In genomic region chr11:100759856-100760255, GRCh38 we compare ENCODE assay signal across 17 cellular contexts.
DNase-seq lines count a peak whose midpoint lies in the region; ATAC-seq and TF ChIP-seq lines count a peak whose summit lies in the region.
"Had no signal": no experiment of that assay in that cellular context is flagged by ENCODE, and none has a peak within 500 bp of the region (broad histone marks: within the 10 kb centered on the region; RNA-seq: fewer than 3 reads in every experiment).

No MANE protein-coding gene starts in this region.

- H3K4me3 ChIP-seq in transverse colon = no peak overlapping the region

- peak overlapping the region in 3 of 4 donors; percentile 41 to 63 (median 46) for H3K27ac ChIP-seq in transverse colon

- intact Hi-C loops in transverse colon (cut with DNase I; ENCODE audit: low total_unique reads) = no loop called here

- TF ChIP-seq CTCF in transverse colon (IDR thresholded peaks at IDR 0.05) = no peak

- WGBS in transverse colon (ENCODE audit: low coverage in 1 of 2), 2 donors = 34 to 62% methylated on average over 2 to 3 of the region's 3 CpGs

- no peak for TF ChIP-seq EP300 in transverse colon (IDR thresholded peaks at IDR 0.05; ENCODE audit: low read depth)

- H3K27me3 ChIP-seq in transverse colon = no peaks in the 10 kb centered on the region

- ATAC-seq in GM18873 (IDR thresholded peaks at IDR 0.05; ENCODE audit: low FRiP score, unreplicated experiment) = no peak

- no peak for TF ChIP-seq POLR2A in transverse colon (IDR thresholded peaks at IDR 0.05)

- in situ Hi-C loops in transverse colon (cut with MboI; ENCODE audit: low pct_ligation_motif_present in 1 of 4, low pct_unique_long_range_greater_than_20kb in 1 of 4, low sequenced_read_pairs in 3 of 4) = no loop called here

- H3K4me1 ChIP-seq in transverse colon = peaks cover 7 to 44% (median 16%) of the 10 kb centered on the region in 4 donors

- peak; percentile 36 for DNase-seq in NCI-H2171 treated with DMSO at 0.1 percent for 48 hours (lab: John Stamatoyannopoulos, UW)
- no peak for DNase-seq in NCI-H2171 (lab: John Stamatoyannopoulos, UW)
- peak; percentile 63 to 89 for DNase-seq in NCI-H524 (lab: John Stamatoyannopoulos, UW)
- peak; percentile 50 for DNase-seq in SHP77 treated with DMSO at 0.1 percent for 48 hours (lab: John Stamatoyannopoulos, UW)
- no peak for DNase-seq in transverse colon
- DNase-seq in activated naive CD4-positive, alpha-beta T cell treated with anti-CD3 and anti-CD28 coated beads, Interleukin-2, amount 50 U/mL, for 16 hours = no peak
- no peak for DNase-seq in SKM-1 (lab: John Stamatoyannopoulos, UW; ENCODE audit: unreplicated experiment)
- DNase-seq: 8988T; ACHN; C1 segment of cervical spinal cord; Calu3; CD4-positive, alpha-beta T cell; DND-41; GDM1; HCEC 1CT; HFFc6 had no signal

- no peaks in the 10 kb centered on the region for H3K9me3 ChIP-seq in transverse colon

- no peaks in the 10 kb centered on the region for H3K36me3 ChIP-seq in transverse colon

Comparison
In these comparisons a context has a peak if more than half of its experiments do, and no peak if none do; other contexts are left out.
1. DNase-seq: peak in NCI-H2171 treated with DMSO at 0.1 percent for 48 hours (single experiment), NCI-H524 (2 of 2) and SHP77 treated with DMSO at 0.1 percent for 48 hours (single experiment); none in NCI-H2171 (single experiment), transverse colon (single experiment), activated naive CD4-positive, alpha-beta T cell treated with anti-CD3 and anti-CD28 coated beads, Interleukin-2, amount 50 U/mL, for 16 hours (single experiment) and SKM-1 (single experiment).